In the genomic region with DNA sequence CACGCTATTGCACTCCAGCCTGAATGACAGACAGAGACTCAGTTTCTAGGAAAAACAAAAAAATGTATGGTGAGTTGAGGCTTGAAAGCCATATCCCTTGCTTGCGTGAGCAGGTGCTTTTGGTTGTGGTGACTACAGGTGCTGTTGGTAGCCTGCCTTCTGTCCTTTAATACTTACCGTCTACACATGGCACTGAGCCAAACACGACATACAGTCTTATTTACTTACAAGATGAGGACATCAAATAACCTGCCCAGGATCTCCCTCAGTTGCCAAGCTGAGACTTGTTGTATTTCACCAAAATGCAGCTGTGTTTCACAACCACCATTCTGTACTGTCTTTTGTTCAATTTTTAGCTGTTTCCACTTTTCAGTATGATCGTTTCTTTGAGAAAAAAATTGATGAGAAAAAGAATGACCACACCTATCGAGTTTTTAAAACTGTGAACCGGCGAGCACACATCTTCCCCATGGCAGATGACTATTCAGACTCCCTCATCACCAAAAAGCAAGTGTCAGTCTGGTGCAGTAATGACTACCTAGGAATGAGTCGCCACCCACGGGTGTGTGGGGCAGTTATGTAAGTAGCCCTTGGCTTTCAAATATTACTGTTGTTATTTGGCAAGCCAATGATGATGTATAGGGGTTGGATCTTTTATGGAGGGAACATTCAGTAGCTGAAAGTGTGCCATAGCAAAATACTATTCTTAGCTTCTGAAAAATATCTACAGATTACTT, we compare ENCODE assay signal across 11 cellular contexts. TPM values are rescaled to one million over a fixed set of nuclear protein-coding genes. Genes with fewer than 3 reads are reported as not detected.
DNase-seq lines count a peak whose midpoint lies in the region; ATAC-seq and TF ChIP-seq lines count a peak whose summit lies in the region.
"Had no signal": no experiment of that assay in that cellular context is flagged by ENCODE, and none has a peak within 500 bp of the region (broad histone marks: within the 10 kb centered on the region; RNA-seq: fewer than 3 reads in every experiment).

No MANE protein-coding gene starts in this region.

- no peak for TF ChIP-seq CTCF in C4-2B (conservative IDR thresholded peaks at IDR 0.05)

- ATAC-seq in esophagus mucosa (peak; percentile 78), HG03520 (IDR thresholded peaks at IDR 0.05; ENCODE audit: unreplicated experiment) (no peak), HG03460 (IDR thresholded peaks at IDR 0.05; ENCODE audit: unreplicated experiment) (no peak), GM19397 (IDR thresholded peaks at IDR 0.05; ENCODE audit: unreplicated experiment) (no peak)

- peak overlapping the region; percentile 28; the same call in 1 of the 2 replicates for H3K27ac ChIP-seq in C4-2B

- DNase-seq in HT-29 (ENCODE audit: low spot score) (peak; percentile 12), NCI-H748 treated with DMSO at 0.1 percent for 48 hours (lab: John Stamatoyannopoulos, UW) (peak; percentile 79), SKM-1 treated with dmso at 0.1 percent for 144 hours (lab: John Stamatoyannopoulos, UW; ENCODE audit: unreplicated experiment) (no peak)
- DNase-seq: activated naive CD4-positive, alpha-beta T cell; DND-41 had no signal

RNA-seq across cellular contexts. Expression of gene ALAS1, which starts 6.5 kb away (rescaled TPM):
- 31.5 and 34.4 TPM in 2 replicates for total RNA-seq in HT-29 (2014; rRNA removed; shearing (Covaris generic))
- 45.2 TPM for total RNA-seq in esophagus mucosa

RNA-seq across cellular contexts. Expression of gene TLR9, which starts 20.9 kb away (rescaled TPM):
- not detected in 2 replicates for total RNA-seq in HT-29 (2014; rRNA removed; shearing (Covaris generic))
- 0.04 TPM for total RNA-seq in esophagus mucosa
- total RNA-seq: kidney epithelial cell had no signal

RNA-seq across cellular contexts. Expression of gene TWF2, which starts 34.5 kb away (rescaled TPM):
- total RNA-seq in HT-29 (2014; rRNA removed; shearing (Covaris generic)) = 80.5 and 85.4 TPM in 2 replicates
- total RNA-seq in esophagus mucosa = 37.4 TPM

RNA-seq across cellular contexts. Expression of gene PPM1M, which starts 41.1 kb away (rescaled TPM):
- total RNA-seq in HT-29 (2014; rRNA removed; shearing (Covaris generic)) = 4.0 and 4.2 TPM in 2 replicates
- 9.5 TPM for total RNA-seq in esophagus mucosa

RNA-seq across cellular contexts. Expression of gene POC1A, which starts 50.3 kb away (rescaled TPM):
- total RNA-seq in HT-29 (2014; rRNA removed; shearing (Covaris generic)) = 25.2 and 27.4 TPM in 2 replicates
- total RNA-seq in esophagus mucosa = 8.4 TPM
